9 cellular contexts compared by ENCODE assay signal in genomic region chr7:139855498-139856270, GRCh38. TPM values are rescaled to one million over a fixed set of nuclear protein-coding genes. Genes with fewer than 3 reads are reported as not detected.
A peak's percentile ranks its signal among the peaks of the same experiment; 100 is the strongest.
DNase-seq lines count a peak whose midpoint lies in the region; ATAC-seq and TF ChIP-seq lines count a peak whose summit lies in the region.
"Had no signal": no experiment of that assay in that cellular context is flagged by ENCODE, and none has a peak within 500 bp of the region (broad histone marks: within the 10 kb centered on the region; RNA-seq: fewer than 3 reads in every experiment).

No MANE protein-coding gene starts in this region.

- DNase-seq in CD4-positive, alpha-beta T cell = no peak
- DNase-seq in ascending aorta (ENCODE audit: low spot score in 2 of 2) (no peak), neural progenitor cell (ENCODE audit: low spot score) (no peak), A172 (ENCODE audit: low spot score) (no peak), cortex of kidney (lab: John Stamatoyannopoulos, UW) (no peak), MG63 (no peak)

- intact Hi-C loops in CD4-positive, alpha-beta T cell (cut with DNase I, micrococcal nuclease) = no loop called here
- intact Hi-C loops in ascending aorta (cut with DNase I) = no loop called here

- H3K4me3 ChIP-seq in ascending aorta (no peak overlapping the region), neural progenitor cell (no peak overlapping the region), MG63 (no peak overlapping the region)
- H3K4me3 ChIP-seq: thoracic aorta had no signal

- ATAC-seq in CD4-positive, alpha-beta T cell (ENCODE audit: poor library complexity) = peak; percentile 56
- ATAC-seq in GM19463 (IDR thresholded peaks at IDR 0.05; ENCODE audit: unreplicated experiment) (peak; percentile 95), HG03571 (IDR thresholded peaks at IDR 0.05; ENCODE audit: unreplicated experiment) (peak; percentile 54)

- no peak overlapping the region for H3K4me2 ChIP-seq in neural progenitor cell

- no peaks in the 10 kb centered on the region for H3K79me2 ChIP-seq in neural progenitor cell (ENCODE audit: low read depth)

- TF ChIP-seq CTCF in CD4-positive, alpha-beta T cell (IDR thresholded peaks at IDR 0.05) = no peak
- TF ChIP-seq CTCF in ascending aorta (IDR thresholded peaks at IDR 0.05) (no peak), neural progenitor cell (IDR thresholded peaks at IDR 0.05) (no peak)

- no peaks in the 10 kb centered on the region for H3F3A ChIP-seq in neural progenitor cell (ENCODE audit: low read depth)

- no peaks in the 10 kb centered on the region for H3K27me3 Mint-ChIP-seq in CD4-positive, alpha-beta T cell
- H3K27me3 Mint-ChIP-seq in neural progenitor cell (ENCODE audit: insufficient read depth, low read depth) = no peaks in the 10 kb centered on the region

- H2AFZ ChIP-seq in neural progenitor cell (replicated peaks) = no peak overlapping the region

- no peaks in the 10 kb centered on the region for H4K20me1 ChIP-seq in neural progenitor cell (ENCODE audit: low read depth)

- no peak overlapping the region for H3K4me3 Mint-ChIP-seq in CD4-positive, alpha-beta T cell
- no peak overlapping the region for H3K4me3 Mint-ChIP-seq in neural progenitor cell

- no peak overlapping the region for H3K9ac ChIP-seq in neural progenitor cell

- no peaks in the 10 kb centered on the region for H3K36me3 ChIP-seq in ascending aorta
- no peaks in the 10 kb centered on the region for H3K36me3 ChIP-seq in neural progenitor cell
- H3K36me3 ChIP-seq in MG63 = no peaks in the 10 kb centered on the region
- H3K36me3 ChIP-seq: thoracic aorta had no signal

- H3K9me3 Mint-ChIP-seq in CD4-positive, alpha-beta T cell = no peaks in the 10 kb centered on the region
- H3K9me3 Mint-ChIP-seq in neural progenitor cell = no peaks in the 10 kb centered on the region

- POLR2A ChIA-PET in CD4-positive, alpha-beta T cell (lab: Charles Lee) = interaction anchor here (1.6 kb wide), 1 partner anchor 77 kb away, joined by 4 read pairs; no protein-coding TSS in a partner anchor

- H3K27ac Mint-ChIP-seq in CD4-positive, alpha-beta T cell = peak overlapping the region; percentile 67
- peak overlapping the region; percentile 26 for H3K27ac Mint-ChIP-seq in neural progenitor cell

- H3K27ac ChIP-seq in CD4-positive, alpha-beta T cell (ENCODE audit: low read depth, low read length) = no peak overlapping the region
- peak overlapping the region; percentile 22 to 25 for H3K27ac ChIP-seq in ascending aorta
- H3K27ac ChIP-seq in neural progenitor cell = no peak overlapping the region

- H3K4me1 ChIP-seq in ascending aorta (no peaks in the 10 kb centered on the region), neural progenitor cell (peaks cover 10% of the 10 kb centered on the region)

- no peaks in the 10 kb centered on the region for H3K9me3 ChIP-seq in CD4-positive, alpha-beta T cell (ENCODE audit: control insufficient read depth, low read length)
- H3K9me3 ChIP-seq in ascending aorta (no peaks in the 10 kb centered on the region), neural progenitor cell (ENCODE audit: low read depth) (no peaks in the 10 kb centered on the region), MG63 (no peaks in the 10 kb centered on the region)
- H3K9me3 ChIP-seq: thoracic aorta had no signal

- H3K27me3 ChIP-seq in CD4-positive, alpha-beta T cell (ENCODE audit: control insufficient read depth, insufficient read depth, low read length) = no peaks in the 10 kb centered on the region
- H3K27me3 ChIP-seq in ascending aorta (no peaks in the 10 kb centered on the region), neural progenitor cell (no peaks in the 10 kb centered on the region), MG63 (no peaks in the 10 kb centered on the region)

- CTCF ChIA-PET in CD4-positive, alpha-beta T cell (lab: Charles Lee) = no interaction called here

- peaks cover 36% of the 10 kb centered on the region for H3K4me1 Mint-ChIP-seq in CD4-positive, alpha-beta T cell (ENCODE audit: low read depth)
- no peaks in the 10 kb centered on the region for H3K4me1 Mint-ChIP-seq in neural progenitor cell

- H3K36me3 Mint-ChIP-seq in CD4-positive, alpha-beta T cell (ENCODE audit: low read depth) = no peaks in the 10 kb centered on the region
- H3K36me3 Mint-ChIP-seq in neural progenitor cell = no peaks in the 10 kb centered on the region

RNA-seq across cellular contexts. Expression of gene TBXAS1, which starts 26.6 kb away (rescaled TPM):
- total RNA-seq in CD4-positive, alpha-beta T cell = 1 to 10 TPM; 5.5 to 6.0 TPM
- 3.8 TPM for total RNA-seq in ascending aorta
- total RNA-seq in neural progenitor cell (ENCODE audit: low replicate concordance) = 1.5 TPM in 1 of 2 replicates, not detected in the other
- total RNA-seq in A172 (2014; rRNA removed; shearing (Covaris generic)) = 0.26 and 0.83 TPM in 2 replicates
- total RNA-seq in MG63 (2014; rRNA removed; shearing (Covaris generic); ENCODE audit: low replicate concordance) = 0.56 TPM in 1 of 2 replicates, not detected in the other

Comparison
In these comparisons a context has a peak if more than half of its experiments do, and no peak if none do; other contexts are left out.
1. H3K27ac ChIP-seq: peak in ascending aorta (2 of 2); none in CD4-positive, alpha-beta T cell (single experiment) and neural progenitor cell (single experiment).
2. Peak in every context shown above with its lines, with median percentiles within 50 percentile points of each other: ATAC-seq.